Comparison of ENCODE assay signal across 18 cellular contexts in genomic region chr1:59366352-59366751, GRCh38.
DNase-seq lines count a peak whose midpoint lies in the region; ATAC-seq and TF ChIP-seq lines count a peak whose summit lies in the region.
"Had no signal": no experiment of that assay in that cellular context is flagged by ENCODE, and none has a peak within 500 bp of the region (broad histone marks: within the 10 kb centered on the region; RNA-seq: fewer than 3 reads in every experiment).

No MANE protein-coding gene starts in this region.

- H3K9me3 ChIP-seq in right atrium auricular region = no peaks in the 10 kb centered on the region
- H3K9me3 ChIP-seq in heart left ventricle = no peaks in the 10 kb centered on the region
- no peaks in the 10 kb centered on the region for H3K9me3 ChIP-seq in vagina
- H3K9me3 ChIP-seq in gastroesophageal sphincter = no peaks in the 10 kb centered on the region
- no peaks in the 10 kb centered on the region for H3K9me3 ChIP-seq in HAP-1
- H3K9me3 ChIP-seq: pancreas had no signal

- H3K36me3 ChIP-seq in right atrium auricular region = no peaks in the 10 kb centered on the region
- H3K36me3 ChIP-seq in heart left ventricle = no peaks in the 10 kb centered on the region
- no peaks in the 10 kb centered on the region for H3K36me3 ChIP-seq in vagina
- no peaks in the 10 kb centered on the region for H3K36me3 ChIP-seq in gastroesophageal sphincter
- H3K36me3 ChIP-seq in HAP-1 (replicated peaks) = no peaks in the 10 kb centered on the region
- H3K36me3 ChIP-seq: pancreas had no signal

- peaks cover 20% of the 10 kb centered on the region for H3K36me3 Mint-ChIP-seq in nephron (ENCODE audit: low read depth)

- H3K27me3 Mint-ChIP-seq in nephron (ENCODE audit: low read depth) = no peaks in the 10 kb centered on the region
- H3K27me3 Mint-ChIP-seq: activated naive CD8-positive, alpha-beta T cell treated with anti-CD3 and anti-CD28 coated beads, Interleukin-2, amount 10 ng/mL, durations not matched to agents 7 days and 5 days; activated T-helper 17 cell treated with anti-CD3 and anti-CD28 coated beads, Interleukin-2, amount 50 U/mL, for 72 hours; naive B cell had no signal

- WGBS in heart left ventricle, 4 donors = 92 to 98% (median 97%) methylated on average over 5 of the region's 5 CpGs
- 82 to 91% methylated on average over 4 to 5 of the region's 5 CpGs for WGBS in gastroesophageal sphincter (ENCODE audit: low coverage in 1 of 2), 2 donors

- intact Hi-C loops in heart left ventricle (cut with DNase I) = no loop called here
- intact Hi-C loops in vagina (cut with DNase I) = no loop called here

- H3K4me3 ChIP-seq in right atrium auricular region (no peak overlapping the region), heart left ventricle (no peak overlapping the region), choroid plexus epithelial cell (ENCODE audit: low read depth, low read length) (no peak overlapping the region), vagina (no peak overlapping the region), gastroesophageal sphincter (no peak overlapping the region), HAP-1 (no peak overlapping the region)
- H3K4me3 ChIP-seq: pancreas had no signal

- H3K4me1 ChIP-seq in right atrium auricular region (peaks cover 0 to 18% of the 10 kb centered on the region in 2 donors), heart left ventricle (peaks cover 0 to 20% (median 2%) of the 10 kb centered on the region in 12 donors), vagina (peaks cover 10% of the 10 kb centered on the region), gastroesophageal sphincter (peaks cover 0 to 8% (median 5%) of the 10 kb centered on the region in 3 donors), HAP-1 (no peaks in the 10 kb centered on the region)

- ATAC-seq in heart left ventricle (no peak), gastroesophageal sphincter (no peak)
- ATAC-seq: activated T-helper 17 cell treated with anti-CD3 and anti-CD28 coated beads, Interleukin-2, amount 50 U/mL, for 72 hours had no signal

- H3K9me3 Mint-ChIP-seq in nephron = peaks cover 15% of the 10 kb centered on the region

- H3K4me1 Mint-ChIP-seq in nephron = peaks cover 54% of the 10 kb centered on the region
- H3K4me1 Mint-ChIP-seq: activated naive CD8-positive, alpha-beta T cell treated with anti-CD3 and anti-CD28 coated beads, Interleukin-2, amount 10 ng/mL, durations not matched to agents 7 days and 5 days; activated T-helper 17 cell treated with anti-CD3 and anti-CD28 coated beads, Interleukin-2, amount 50 U/mL, for 72 hours had no signal

- DNase-seq in right atrium auricular region (ENCODE audit: low spot score) (no peak), heart left ventricle (no peak), choroid plexus epithelial cell (ENCODE audit: low read depth) (peak; percentile 43), vagina (ENCODE audit: extremely low spot score in 2 of 2) (no peak), COR-L47 (lab: John Stamatoyannopoulos, UW) (no peak), HAP-1 (ENCODE audit: low spot score in 2 of 2) (no peak)
- DNase-seq: activated naive CD8-positive, alpha-beta T cell treated with anti-CD3 and anti-CD28 coated beads, Interleukin-2, amount 10 ng/mL, durations not matched to agents 7 days and 5 days; C1 segment of cervical spinal cord; central memory CD4-positive, alpha-beta T cell; effector CD8-positive, alpha-beta T cell; naive B cell; NCI-H1436; NCI-H226; pancreas; SW 1271 had no signal

- peak overlapping the region; percentile 64 to 69 for H3K27ac ChIP-seq in right atrium auricular region
- H3K27ac ChIP-seq in heart left ventricle = peak overlapping the region in 3 of 12 donors; percentile 57 to 66 (median 57)
- peak overlapping the region; percentile 55 for H3K27ac ChIP-seq in vagina
- peak overlapping the region in 2 of 4 donors; percentile 54 to 68 for H3K27ac ChIP-seq in gastroesophageal sphincter

- in situ Hi-C loops in HAP-1 (cut with MboI; ENCODE audit: low sequenced_read_pairs) = no loop called here

- TF ChIP-seq EP300 in gastroesophageal sphincter (IDR thresholded peaks at IDR 0.05) = no peak

- TF ChIP-seq POLR2A in heart left ventricle (IDR thresholded peaks at IDR 0.05) = no peak
- TF ChIP-seq POLR2A in vagina (IDR thresholded peaks at IDR 0.05) = no peak
- TF ChIP-seq POLR2A in gastroesophageal sphincter (IDR thresholded peaks at IDR 0.05) = no peak

- TF ChIP-seq CTCF in right atrium auricular region (IDR thresholded peaks at IDR 0.05) = no peak
- no peak for TF ChIP-seq CTCF in heart left ventricle (IDR thresholded peaks at IDR 0.05)
- TF ChIP-seq CTCF in choroid plexus epithelial cell (conservative IDR thresholded peaks at IDR 0.05; ENCODE audit: low read depth, low read length) = no peak
- no peak for TF ChIP-seq CTCF in nephron (IDR thresholded peaks at IDR 0.05; ENCODE audit: unreplicated experiment in 3 of 3)
- TF ChIP-seq CTCF in vagina (IDR thresholded peaks at IDR 0.05) = no peak
- TF ChIP-seq CTCF in gastroesophageal sphincter (IDR thresholded peaks at IDR 0.05) = no peak

- peak overlapping the region; percentile 78 to 85 (median 84) for H3K27ac Mint-ChIP-seq in nephron
- H3K27ac Mint-ChIP-seq: activated naive CD8-positive, alpha-beta T cell treated with anti-CD3 and anti-CD28 coated beads, Interleukin-2, amount 10 ng/mL, durations not matched to agents 7 days and 5 days; activated T-helper 17 cell treated with anti-CD3 and anti-CD28 coated beads, Interleukin-2, amount 50 U/mL, for 72 hours; naive B cell had no signal

- H3K27me3 ChIP-seq in right atrium auricular region (no peaks in the 10 kb centered on the region), heart left ventricle (no peaks in the 10 kb centered on the region), vagina (no peaks in the 10 kb centered on the region), gastroesophageal sphincter (no peaks in the 10 kb centered on the region), HAP-1 (ENCODE audit: low read depth) (no peaks in the 10 kb centered on the region)
- H3K27me3 ChIP-seq: pancreas had no signal

- H3K4me3 Mint-ChIP-seq in nephron = no peak overlapping the region
- H3K4me3 Mint-ChIP-seq: activated naive CD8-positive, alpha-beta T cell treated with anti-CD3 and anti-CD28 coated beads, Interleukin-2, amount 10 ng/mL, durations not matched to agents 7 days and 5 days; activated T-helper 17 cell treated with anti-CD3 and anti-CD28 coated beads, Interleukin-2, amount 50 U/mL, for 72 hours; naive B cell had no signal
